16 cellular contexts compared by ENCODE assay signal in genomic region chr16:595094-595528, GRCh38. TPM values are rescaled to one million over a fixed set of nuclear protein-coding genes. Genes with fewer than 3 reads are reported as not detected.
"Had no signal": no experiment of that assay in that cellular context is flagged by ENCODE, and none has a peak within 500 bp of the region (broad histone marks: within the 10 kb centered on the region; RNA-seq: fewer than 3 reads in every experiment).

No MANE protein-coding gene starts in this region.

- H3K9me3 ChIP-seq: esophagus squamous epithelium, heart right ventricle, left ventricle myocardium inferior, suprapubic skin, upper lobe of right lung had no signal

- DNase-seq: activated naive CD4-positive, alpha-beta T cell treated with anti-CD3 and anti-CD28 coated beads, Interleukin-2, amount 50 U/mL, for 16 hours; activated T-cell treated with anti-CD3 and anti-CD28 coated beads, Interleukin-2, amount 50 U/mL, for 1 hour; amniotic stem cell; esophagus squamous epithelium; foreskin fibroblast; heart right ventricle; kidney; left ventricle myocardium inferior; mesendoderm; posterior cingulate gyrus; right cardiac atrium; stimulated activated CD4-positive, alpha-beta T cell treated with anti-CD3 and anti-CD28 coated beads, Interleukin-1b, Interleukin-23, amount 100 ng/mL, for 48 hours; stimulated activated naive CD4-positive, alpha-beta T cell treated with Interleukin-2 at 50 U/mL for 16 hours; upper lobe of right lung had no signal

- H3K27ac ChIP-seq: heart right ventricle, left ventricle myocardium inferior, upper lobe of right lung had no signal

- H3K4me3 ChIP-seq: esophagus squamous epithelium, heart right ventricle, left ventricle myocardium inferior, suprapubic skin, upper lobe of right lung had no signal

- FAIRE-seq: kidney had no signal

- ATAC-seq: activated CD4-positive, CD25-positive, alpha-beta regulatory T cell treated with anti-CD3 and anti-CD28 coated beads, Interleukin-2, amount 50 U/mL, for 24 hours; heart right ventricle; right cardiac atrium; upper lobe of right lung had no signal

- H3K27me3 ChIP-seq: esophagus squamous epithelium, heart right ventricle, suprapubic skin, upper lobe of right lung had no signal

- H3K36me3 ChIP-seq: upper lobe of right lung had no signal

RNA-seq across cellular contexts. Expression of gene PRR35, which starts 34.9 kb away (rescaled TPM):
- total RNA-seq: esophagus squamous epithelium, heart right ventricle, left ventricle myocardium inferior, right cardiac atrium, suprapubic skin, upper lobe of right lung had no signal
- polyA plus RNA-seq: heart right ventricle, right cardiac atrium had no signal
